Comparison of ENCODE assay signal across 1 cellular context in the genomic region with DNA sequence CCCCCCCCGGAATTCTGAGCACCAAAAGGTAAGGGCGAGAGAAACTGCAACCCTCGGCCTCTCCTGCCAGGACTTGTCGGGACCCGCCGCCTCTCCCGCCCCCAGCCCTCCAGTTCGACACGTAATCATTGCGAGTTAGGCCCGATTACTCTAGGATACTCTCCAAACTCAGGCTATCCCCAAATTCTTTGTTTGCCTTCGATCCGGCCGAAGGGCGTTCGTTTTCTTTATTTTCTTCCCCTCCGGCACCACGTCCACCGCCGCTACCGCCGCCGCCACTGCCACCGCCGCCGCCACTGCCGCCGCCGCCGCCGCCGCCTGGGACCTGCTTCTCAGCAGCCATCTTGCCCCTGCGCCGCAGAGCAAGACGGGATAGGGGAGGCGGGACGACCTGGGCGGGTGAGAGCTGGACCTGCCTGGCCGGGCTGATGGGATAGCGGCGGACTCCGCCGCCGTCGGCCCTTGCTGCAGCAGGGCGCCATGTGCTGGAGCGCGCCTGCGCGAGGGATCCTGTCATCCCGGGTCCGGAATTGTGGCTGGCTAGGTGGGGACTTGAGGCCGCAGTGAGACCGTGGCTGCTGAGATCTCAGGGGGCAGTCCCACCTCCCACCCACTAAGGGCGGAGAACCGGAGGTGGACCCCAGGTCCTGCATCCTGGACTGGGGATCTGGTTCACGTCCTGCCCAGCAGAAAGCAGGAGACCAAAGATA.
TF ChIP-seq lines count a peak whose summit lies in the region.

A gene (minus strand): TSS at position 369 of the 710 bp plus-strand sequence. CDS start 26 bp downstream, at position 343.

TF ChIP-seq in GM23338, 12 proteins besides CTCF, POLR2A, EP300 and RAD21 (continued from another document):
- TF ChIP-seq, protein P1, sequence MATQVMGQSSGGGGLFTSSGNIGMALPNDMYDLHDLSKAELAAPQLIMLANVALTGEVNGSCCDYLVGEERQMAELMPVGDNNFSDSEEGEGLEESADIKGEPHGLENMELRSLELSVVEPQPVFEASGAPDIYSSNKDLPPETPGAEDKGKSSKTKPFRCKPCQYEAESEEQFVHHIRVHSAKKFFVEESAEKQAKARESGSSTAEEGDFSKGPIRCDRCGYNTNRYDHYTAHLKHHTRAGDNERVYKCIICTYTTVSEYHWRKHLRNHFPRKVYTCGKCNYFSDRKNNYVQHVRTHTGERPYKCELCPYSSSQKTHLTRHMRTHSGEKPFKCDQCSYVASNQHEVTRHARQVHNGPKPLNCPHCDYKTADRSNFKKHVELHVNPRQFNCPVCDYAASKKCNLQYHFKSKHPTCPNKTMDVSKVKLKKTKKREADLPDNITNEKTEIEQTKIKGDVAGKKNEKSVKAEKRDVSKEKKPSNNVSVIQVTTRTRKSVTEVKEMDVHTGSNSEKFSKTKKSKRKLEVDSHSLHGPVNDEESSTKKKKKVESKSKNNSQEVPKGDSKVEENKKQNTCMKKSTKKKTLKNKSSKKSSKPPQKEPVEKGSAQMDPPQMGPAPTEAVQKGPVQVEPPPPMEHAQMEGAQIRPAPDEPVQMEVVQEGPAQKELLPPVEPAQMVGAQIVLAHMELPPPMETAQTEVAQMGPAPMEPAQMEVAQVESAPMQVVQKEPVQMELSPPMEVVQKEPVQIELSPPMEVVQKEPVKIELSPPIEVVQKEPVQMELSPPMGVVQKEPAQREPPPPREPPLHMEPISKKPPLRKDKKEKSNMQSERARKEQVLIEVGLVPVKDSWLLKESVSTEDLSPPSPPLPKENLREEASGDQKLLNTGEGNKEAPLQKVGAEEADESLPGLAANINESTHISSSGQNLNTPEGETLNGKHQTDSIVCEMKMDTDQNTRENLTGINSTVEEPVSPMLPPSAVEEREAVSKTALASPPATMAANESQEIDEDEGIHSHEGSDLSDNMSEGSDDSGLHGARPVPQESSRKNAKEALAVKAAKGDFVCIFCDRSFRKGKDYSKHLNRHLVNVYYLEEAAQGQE (IDR thresholded peaks at IDR 0.05; ENCODE audit: unreplicated experiment) = no peak
- TF ChIP-seq ZNF114 (CRISPR knock-in tag; IDR thresholded peaks at IDR 0.05) (no peak), EZH2 (IDR thresholded peaks at IDR 0.05; ENCODE audit: low read depth, unreplicated experiment) (no peak)
